10 cellular contexts compared by ENCODE assay signal in the genomic region with DNA sequence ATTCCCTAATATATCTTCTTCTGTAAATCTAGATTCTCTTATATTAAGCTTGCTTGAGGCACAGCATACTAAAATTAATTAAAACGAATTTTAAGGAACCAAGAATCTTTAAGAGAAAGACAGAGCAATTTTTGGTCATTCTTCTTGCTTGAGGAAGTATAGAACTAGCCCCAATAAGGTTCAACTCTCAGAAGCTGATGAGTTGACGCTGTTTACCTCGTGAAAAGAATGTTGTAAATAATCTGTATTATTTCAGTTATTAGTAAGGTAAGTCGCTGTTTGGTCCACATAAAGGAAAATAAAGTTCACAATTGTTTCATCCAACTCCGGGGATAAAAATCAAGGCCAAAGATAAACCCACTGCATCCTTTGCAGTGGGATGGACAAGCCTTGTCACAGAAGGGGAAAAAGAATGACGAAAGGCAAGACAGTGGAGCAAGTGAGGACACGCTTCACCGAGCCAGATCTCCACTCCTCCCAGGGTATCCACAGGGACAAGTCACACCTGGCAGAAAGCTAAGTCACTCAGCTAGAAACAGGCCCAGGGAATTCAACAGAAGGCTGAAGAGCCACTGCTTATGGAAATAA. TPM values are rescaled to one million over a fixed set of nuclear protein-coding genes. Genes with fewer than 3 reads are reported as not detected.
DNase-seq lines count a peak whose midpoint lies in the region; ATAC-seq, FAIRE-seq and TF ChIP-seq lines count a peak whose summit lies in the region.
"Had no signal": no experiment of that assay in that cellular context is flagged by ENCODE, and none has a peak within 500 bp of the region (broad histone marks: within the 10 kb centered on the region; RNA-seq: fewer than 3 reads in every experiment).

No MANE protein-coding gene starts in this region.

- FAIRE-seq in astrocyte (lab: Jason Lieb, UNC), result no peak

- H3K9ac ChIP-seq in astrocyte (ENCODE audit: low read length), result no peak overlapping the region
- no peak overlapping the region for H3K9ac ChIP-seq in neuronal stem cell (ENCODE audit: low read depth, low read length, poor library complexity)

- H3K14ac ChIP-seq in neuronal stem cell (ENCODE audit: low read length), result no peak overlapping the region

- peaks cover 5% of the 10 kb centered on the region for H3K4me1 ChIP-seq in astrocyte (ENCODE audit: insufficient read depth, low read length)
- H3K4me1 ChIP-seq in vagina, result peaks cover 15% of the 10 kb centered on the region
- H3K4me1 ChIP-seq in neuronal stem cell (ENCODE audit: control insufficient read depth in 2 of 2, insufficient read depth in 1 of 2, low read depth in 1 of 2, low read length in 2 of 2), result no peaks in the 10 kb centered on the region

- no peak overlapping the region for H3K18ac ChIP-seq in neuronal stem cell (ENCODE audit: low read length)

- peaks cover 4% of the 10 kb centered on the region for H3K9me3 Mint-ChIP-seq in stimulated activated naive CD8-positive, alpha-beta T cell treated with anti-CD3 and anti-CD28 coated beads, Interleukin-15, Interleukin-2, amounts not matched to agents 100 ng/mL and 50 ng/mL, for 24 hours
- H3K9me3 Mint-ChIP-seq in astrocyte (ENCODE audit: unreplicated experiment), result no peaks in the 10 kb centered on the region

- H3K36me3 ChIP-seq in astrocyte (ENCODE audit: insufficient read depth, low read length), result no peaks in the 10 kb centered on the region
- H3K36me3 ChIP-seq in vagina, result no peaks in the 10 kb centered on the region
- no peaks in the 10 kb centered on the region for H3K36me3 ChIP-seq in neuronal stem cell (replicated peaks in 1 of 2; ENCODE audit: control insufficient read depth in 2 of 2, insufficient read depth in 2 of 2, low read length in 2 of 2)
- H3K36me3 ChIP-seq: MG63 had no signal

- H2AK5ac ChIP-seq in neuronal stem cell (ENCODE audit: low read depth, low read length), result no peak overlapping the region

- no peak overlapping the region for H3K4ac ChIP-seq in neuronal stem cell (ENCODE audit: low read length)

- H2BK12ac ChIP-seq in neuronal stem cell (ENCODE audit: low read length), result no peak overlapping the region

- H3K36me3 Mint-ChIP-seq in stimulated activated naive CD8-positive, alpha-beta T cell treated with anti-CD3 and anti-CD28 coated beads, Interleukin-15, Interleukin-2, amounts not matched to agents 100 ng/mL and 50 ng/mL, for 24 hours (ENCODE audit: low read depth), result peaks cover 11% of the 10 kb centered on the region
- H3K36me3 Mint-ChIP-seq in astrocyte (ENCODE audit: low read depth, unreplicated experiment), result no peaks in the 10 kb centered on the region

- intact Hi-C loops in vagina (cut with DNase I), result no loop called here

- no peak overlapping the region for H2BK5ac ChIP-seq in neuronal stem cell (ENCODE audit: low read length)

- no peak overlapping the region for H3K27ac ChIP-seq in astrocyte (ENCODE audit: low read depth, low read length)
- peak overlapping the region; percentile 33 for H3K27ac ChIP-seq in vagina
- no peak overlapping the region for H3K27ac ChIP-seq in neuronal stem cell (replicated peaks; ENCODE audit: low read length)

- WGBS in neuronal stem cell (ENCODE audit: extremely low coverage in 2 of 2, insufficient read length in 2 of 2, insufficient replicate concordance in 1 of 2), 2 donors, result no CpG with 5 or more reads among the region's 8 CpGs

- H4K20me1 ChIP-seq in astrocyte (ENCODE audit: insufficient read depth, low read length), result no peaks in the 10 kb centered on the region

- peak overlapping the region; percentile 88 for H3K4me3 Mint-ChIP-seq in stimulated activated naive CD8-positive, alpha-beta T cell treated with anti-CD3 and anti-CD28 coated beads, Interleukin-15, Interleukin-2, amounts not matched to agents 100 ng/mL and 50 ng/mL, for 24 hours
- H3K4me3 Mint-ChIP-seq in astrocyte (ENCODE audit: unreplicated experiment), result no peak overlapping the region

- H3K79me2 ChIP-seq in astrocyte (ENCODE audit: insufficient read depth, low read length), result no peaks in the 10 kb centered on the region

- TF ChIP-seq CTCF in astrocyte (IDR thresholded peaks at IDR 0.05; ENCODE audit: insufficient read depth, low read depth, low read length) (no peak), vagina (IDR thresholded peaks at IDR 0.05) (no peak)

- no peak for TF ChIP-seq POLR2A in vagina (IDR thresholded peaks at IDR 0.05)

- ATAC-seq in stimulated activated naive CD8-positive, alpha-beta T cell treated with anti-CD3 and anti-CD28 coated beads, Interleukin-15, Interleukin-2, amounts not matched to agents 100 U/mL and 50 U/mL, for 24 hours, result no peak
- ATAC-seq in HG03442 (IDR thresholded peaks at IDR 0.05; ENCODE audit: unreplicated experiment) (peak; percentile 1), GM19455 (IDR thresholded peaks at IDR 0.05; ENCODE audit: unreplicated experiment) (no peak)

- no peaks in the 10 kb centered on the region for H3K79me1 ChIP-seq in neuronal stem cell (ENCODE audit: low read depth, low read length)

- H4K8ac ChIP-seq in neuronal stem cell (ENCODE audit: low read depth, low read length), result no peak overlapping the region

- H3K4me3 ChIP-seq in astrocyte (ENCODE audit: insufficient read depth, low read depth, low read length) (no peak overlapping the region), vagina (no peak overlapping the region), neuronal stem cell (ENCODE audit: low read length in 2 of 2) (no peak overlapping the region)
- H3K4me3 ChIP-seq: MG63 had no signal

- no peak overlapping the region for H2BK15ac ChIP-seq in neuronal stem cell (ENCODE audit: low read length)

- H3K9me3 ChIP-seq in astrocyte (ENCODE audit: insufficient read depth, low read depth, low read length), result no peaks in the 10 kb centered on the region
- H3K9me3 ChIP-seq in vagina, result no peaks in the 10 kb centered on the region
- no peaks in the 10 kb centered on the region for H3K9me3 ChIP-seq in neuronal stem cell (replicated peaks in 1 of 2; ENCODE audit: control insufficient read depth in 2 of 2, insufficient read depth in 1 of 2, low read depth in 1 of 2, low read length in 2 of 2)
- H3K9me3 ChIP-seq: MG63 had no signal

- H3K27me3 ChIP-seq in astrocyte (ENCODE audit: insufficient read depth, low read length) (peaks cover 2% of the 10 kb centered on the region), vagina (no peaks in the 10 kb centered on the region), neuronal stem cell (ENCODE audit: control insufficient read depth in 3 of 3, insufficient read depth in 3 of 3, low read depth in 1 of 3, low read length in 3 of 3) (no peaks in the 10 kb centered on the region)
- H3K27me3 ChIP-seq: MG63 had no signal

- H3K23ac ChIP-seq in neuronal stem cell (ENCODE audit: low read depth, low read length, poor library complexity), result no peak overlapping the region

- DNase-seq in stimulated activated naive CD8-positive, alpha-beta T cell treated with anti-CD3 and anti-CD28 coated beads, Interleukin-15, Interleukin-2, amounts not matched to agents 100 U/mL and 50 U/mL, for 24 hours, result no peak
- no peak for DNase-seq in astrocyte (ENCODE audit: low read depth)
- DNase-seq in vagina (ENCODE audit: extremely low spot score in 2 of 2), result no peak
- DNase-seq in neuronal stem cell (ENCODE audit: low spot score), result no peak
- no peak for DNase-seq in Kasumi-1 (lab: John Stamatoyannopoulos, UW)

- H2AFZ ChIP-seq in astrocyte (ENCODE audit: low read depth, low read length), result no peak overlapping the region
- no peak overlapping the region for H2AFZ ChIP-seq in neuronal stem cell (ENCODE audit: low read length)

- no peaks in the 10 kb centered on the region for H3K27me3 Mint-ChIP-seq in stimulated activated naive CD8-positive, alpha-beta T cell treated with anti-CD3 and anti-CD28 coated beads, Interleukin-15, Interleukin-2, amounts not matched to agents 100 ng/mL and 50 ng/mL, for 24 hours
- peaks cover 3% of the 10 kb centered on the region for H3K27me3 Mint-ChIP-seq in astrocyte (ENCODE audit: low read depth, unreplicated experiment)

- peaks cover 95% of the 10 kb centered on the region for H3K4me1 Mint-ChIP-seq in stimulated activated naive CD8-positive, alpha-beta T cell treated with anti-CD3 and anti-CD28 coated beads, Interleukin-15, Interleukin-2, amounts not matched to agents 100 ng/mL and 50 ng/mL, for 24 hours (ENCODE audit: low read depth)
- peaks cover 2% of the 10 kb centered on the region for H3K4me1 Mint-ChIP-seq in astrocyte (ENCODE audit: low read depth, unreplicated experiment)

- H4K91ac ChIP-seq in neuronal stem cell (ENCODE audit: low read depth, low read length, poor library complexity), result no peak overlapping the region

- H3K4me2 ChIP-seq in astrocyte (ENCODE audit: low read length) (peak overlapping the region; percentile 70), neuronal stem cell (ENCODE audit: insufficient read depth, low read length, poor library complexity, severe bottlenecking) (no peak overlapping the region)

- H2BK120ac ChIP-seq in neuronal stem cell (ENCODE audit: low read depth, low read length), result no peak overlapping the region

- H3K27ac Mint-ChIP-seq in stimulated activated naive CD8-positive, alpha-beta T cell treated with anti-CD3 and anti-CD28 coated beads, Interleukin-15, Interleukin-2, amounts not matched to agents 100 ng/mL and 50 ng/mL, for 24 hours, result peak overlapping the region; percentile 98
- no peak overlapping the region for H3K27ac Mint-ChIP-seq in astrocyte (ENCODE audit: unreplicated experiment)

RNA-seq across cellular contexts. Expression of gene POU2AF1, which starts 0.8 kb away (rescaled TPM):
- total RNA-seq in astrocyte (not detected in 2 replicates), vagina (not detected)
- polyA plus RNA-seq in neuronal stem cell (2013, experiment 1 of 2), result not detected
- not detected for polyA plus RNA-seq in neuronal stem cell (2013, experiment 2 of 2)
- total RNA-seq: skeletal muscle tissue had no signal
